Comparison of ENCODE assay signal across 1 cellular context in genomic region chr2:58521803-58522602, GRCh38.
TF ChIP-seq lines count a peak whose summit lies in the region.

No MANE protein-coding gene starts in this region.

TF ChIP-seq in GM23338, 12 proteins besides CTCF, POLR2A, EP300 and RAD21 (continued from another document):
- no peak for TF ChIP-seq ZNF462 (CRISPR knock-in tag; IDR thresholded peaks at IDR 0.05)
- no peak for TF ChIP-seq STAT1 (IDR thresholded peaks at IDR 0.05; ENCODE audit: unreplicated experiment)
- TF ChIP-seq JUNB (IDR thresholded peaks at IDR 0.05; ENCODE audit: unreplicated experiment), result no peak
- TF ChIP-seq EZH2 (IDR thresholded peaks at IDR 0.05; ENCODE audit: low read depth, unreplicated experiment), result no peak
TF ChIP-seq in GM23338: peak in this region for 0.
